ENCODE assay signal across 21 cellular contexts in the genomic region with DNA sequence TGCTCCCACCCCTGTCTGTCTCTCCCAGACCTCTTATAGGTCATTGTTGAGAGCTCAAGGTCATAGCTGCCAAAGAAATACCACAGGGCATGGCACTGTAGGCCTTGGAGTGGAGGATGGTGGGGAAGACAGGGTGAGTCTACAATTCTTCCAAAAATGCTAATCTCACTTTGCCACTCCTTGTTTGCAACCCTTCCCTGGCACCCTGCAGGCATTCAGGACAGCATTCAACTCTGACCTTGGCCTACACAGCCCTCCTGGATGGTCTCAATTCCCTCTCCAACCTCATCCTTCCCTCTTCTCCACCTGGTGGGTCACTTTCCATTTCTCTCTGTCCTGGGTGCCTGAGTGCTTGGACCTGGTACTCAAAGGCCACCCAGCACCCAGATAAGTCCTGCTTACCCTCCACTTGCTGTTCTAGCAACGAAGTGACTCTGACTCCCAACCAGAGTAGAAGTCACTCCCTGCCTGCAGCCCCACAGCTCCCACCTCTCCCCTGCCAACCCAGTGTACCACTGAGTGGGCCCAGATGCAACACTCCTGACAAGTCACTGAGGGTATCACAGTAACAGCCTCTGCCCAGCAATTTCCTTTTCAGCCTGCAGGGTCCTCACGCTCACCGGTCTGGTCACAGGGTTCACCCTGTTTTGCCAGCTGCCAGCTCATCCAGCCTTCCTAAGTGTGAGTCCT. TPM values are rescaled to one million over a fixed set of nuclear protein-coding genes. Genes with fewer than 3 reads are reported as not detected.
DNase-seq lines count a peak whose midpoint lies in the region; ATAC-seq and TF ChIP-seq lines count a peak whose summit lies in the region.
"Had no signal": no experiment of that assay in that cellular context is flagged by ENCODE, and none has a peak within 500 bp of the region (broad histone marks: within the 10 kb centered on the region; RNA-seq: fewer than 3 reads in every experiment).

No MANE protein-coding gene starts in this region.

- H3K9ac ChIP-seq in DND-41 (ENCODE audit: low read depth, low read length): no peak overlapping the region

- H3K36me3 ChIP-seq in DND-41 (ENCODE audit: insufficient read depth, low read length) (no peaks in the 10 kb centered on the region), esophagus (ENCODE audit: control insufficient read depth in 2 of 2, insufficient read depth in 2 of 2, low read length in 1 of 2) (no peaks in the 10 kb centered on the region)
- H3K36me3 ChIP-seq: left ventricle myocardium inferior had no signal

- no peak overlapping the region for H2AFZ ChIP-seq in DND-41 (ENCODE audit: low read depth, low read length)

- H3K27ac ChIP-seq in DND-41 (ENCODE audit: low read length) (no peak overlapping the region), esophagus (ENCODE audit: low read depth in 2 of 2, low read length in 1 of 2) (peak overlapping the region; percentile 76 to 93)
- H3K27ac ChIP-seq: left ventricle myocardium inferior had no signal

- no peaks in the 10 kb centered on the region for H3K79me2 ChIP-seq in DND-41 (ENCODE audit: insufficient read depth, low read length)

- no peak overlapping the region for H3K4me3 ChIP-seq in DND-41 (ENCODE audit: low read depth in 1 of 2, low read length in 2 of 2)
- no peak overlapping the region for H3K4me3 ChIP-seq in esophagus (ENCODE audit: low read depth in 1 of 2, low read length in 2 of 2)
- H3K4me3 ChIP-seq: left ventricle myocardium inferior had no signal

- H3K9me3 ChIP-seq in DND-41 (ENCODE audit: insufficient read depth, low read length, severe bottlenecking) (no peaks in the 10 kb centered on the region), esophagus (ENCODE audit: control insufficient read depth in 2 of 2, insufficient read depth in 1 of 2, low read depth in 1 of 2, low read length in 1 of 2) (no peaks in the 10 kb centered on the region)
- H3K9me3 ChIP-seq: left ventricle myocardium inferior had no signal

- peak; percentile 47; the same call in 1 of the 3 replicates for ATAC-seq in DND-41 (ENCODE audit: insufficient read depth, low read depth)
- no peak for ATAC-seq in sciatic nerve
- ATAC-seq in HG03196 (IDR thresholded peaks at IDR 0.05; ENCODE audit: unreplicated experiment): no peak
- ATAC-seq: activated CD8-positive, alpha-beta T cell treated with anti-CD3 and anti-CD28 coated beads, Interleukin-2, amount 10 ng/mL, durations not matched to agents 7 days and 5 days had no signal

- no peaks in the 10 kb centered on the region for H3K4me1 ChIP-seq in DND-41 (ENCODE audit: insufficient read depth, low read length)
- H3K4me1 ChIP-seq in esophagus (ENCODE audit: control insufficient read depth in 2 of 2, insufficient read depth in 2 of 2, low read length in 1 of 2): peaks cover 11 to 26% of the 10 kb centered on the region in 2 donors

- no peaks in the 10 kb centered on the region for H4K20me1 ChIP-seq in DND-41 (ENCODE audit: insufficient read depth, low read length)

- DNase-seq in DND-41: no peak
- peak; percentile 7 for DNase-seq in NAMALWA (ENCODE audit: low spot score)
- peak; percentile 27 for DNase-seq in sciatic nerve (ENCODE audit: low spot score)
- no peak for DNase-seq in NCI-H69 (lab: John Stamatoyannopoulos, UW)
- DNase-seq in NCI-H1436 (lab: John Stamatoyannopoulos, UW): no peak
- no peak for DNase-seq in activated CD4-positive, CD25-positive, alpha-beta regulatory T cell treated with anti-CD3 and anti-CD28 coated beads, Interleukin-2, amount 50 U/mL, for 72 hours
- DNase-seq: activated B cell treated with CpG ODN at 0.5 μM for 24 hours; activated CD8-positive, alpha-beta T cell treated with anti-CD3 and anti-CD28 coated beads, Interleukin-2, amount 10 ng/mL, durations not matched to agents 7 days and 5 days; activated naive CD4-positive, alpha-beta T cell treated with anti-CD3 and anti-CD28 coated beads, Interleukin-2, amount 10 ng/mL, durations not matched to agents 7 days and 5 days; activated T-cell treated with anti-CD3 and anti-CD28 coated beads, Interleukin-2, amount 50 U/mL, for 24 hours; anterior cingulate cortex; C1 segment of cervical spinal cord; effector memory CD4-positive, alpha-beta T cell; Karpas-422; left ventricle myocardium inferior; NCI-H1092; NCI-H2081; nucleus accumbens; stimulated activated CD8-positive, alpha-beta memory T cell treated with anti-CD3 and anti-CD28 coated beads, Interleukin-4, amount 100 ng/mL, for 48 hours had no signal

- TF ChIP-seq CTCF in DND-41 (IDR thresholded peaks at IDR 0.05; ENCODE audit: borderline replicate concordance, extremely low read depth, low read length, poor library complexity, severe bottlenecking): peak; percentile 17

- intact Hi-C loops in sciatic nerve (cut with DNase I): no loop called here

- 87 to 94% methylated on average over 3 of the region's 3 CpGs for WGBS in esophagus, 2 donors

- no peak overlapping the region for H3K4me2 ChIP-seq in DND-41 (ENCODE audit: insufficient read depth, low read length)

- H3K27me3 ChIP-seq in DND-41 (ENCODE audit: insufficient read depth, low read length, poor library complexity) (no peaks in the 10 kb centered on the region), esophagus (ENCODE audit: control insufficient read depth in 1 of 2, insufficient read depth in 2 of 2, low read length in 2 of 2) (no peaks in the 10 kb centered on the region)

RNA-seq across cellular contexts. Expression of gene AMOTL2, which starts 36.6 kb away (rescaled TPM):
- 10 to 100 TPM; 21.2 to 23.2 TPM for polyA plus RNA-seq in esophagus
- 158 TPM for total RNA-seq in sciatic nerve
- total RNA-seq: activated B cell treated with CpG ODN at 0.5 μM for 24 hours; activated CD8-positive, alpha-beta T cell treated with anti-CD3 and anti-CD28 coated beads, Interleukin-2, amount 10 ng/mL, durations not matched to agents 7 days and 5 days had no signal

Comparison
In these comparisons a context has a peak if more than half of its experiments do, and no peak if none do; other contexts are left out.
1. DNase-seq: peak in NAMALWA (single experiment) and sciatic nerve (single experiment); none in DND-41 (single experiment), NCI-H69 (single experiment), NCI-H1436 (single experiment) and activated CD4-positive, CD25-positive, alpha-beta regulatory T cell treated with anti-CD3 and anti-CD28 coated beads, Interleukin-2, amount 50 U/mL, for 72 hours (single experiment).